In genomic region chr11:4032097-4032496, GRCh38 we compare ENCODE assay signal across 14 cellular contexts.
A peak's percentile ranks its signal among the peaks of the same experiment; 100 is the strongest.
DNase-seq lines count a peak whose midpoint lies in the region; ATAC-seq and TF ChIP-seq lines count a peak whose summit lies in the region.
"Had no signal": no experiment of that assay in that cellular context is flagged by ENCODE, and none has a peak within 500 bp of the region (broad histone marks: within the 10 kb centered on the region; RNA-seq: fewer than 3 reads in every experiment).

No MANE protein-coding gene starts in this region.

- H3K36me3 Mint-ChIP-seq in CD8-positive, alpha-beta T cell = peaks cover 51% of the 10 kb centered on the region

- intact Hi-C loops in CD8-positive, alpha-beta T cell (cut with DNase I, micrococcal nuclease) = no loop called here
- intact Hi-C loops in lower lobe of right lung (cut with DNase I) = no loop called here

- H3K9me3 ChIP-seq in CD8-positive, alpha-beta T cell (ENCODE audit: low read length) = no peaks in the 10 kb centered on the region
- H3K9me3 ChIP-seq in lower lobe of right lung (peaks cover 6% of the 10 kb centered on the region), upper lobe of left lung (no peaks in the 10 kb centered on the region)

- H3K4me3 Mint-ChIP-seq in CD8-positive, alpha-beta T cell = no peak overlapping the region
- H3K4me3 Mint-ChIP-seq: CD14-positive monocyte; CD8-positive, alpha-beta memory T cell; HFFc6 had no signal

- H3K4me1 ChIP-seq in CD8-positive, alpha-beta T cell (ENCODE audit: insufficient read depth, low read length) = peaks cover 4% of the 10 kb centered on the region
- no peaks in the 10 kb centered on the region for H3K4me1 ChIP-seq in lower lobe of right lung
- peaks cover 0 to 6% (median 4%) of the 10 kb centered on the region in 4 donors for H3K4me1 ChIP-seq in upper lobe of left lung
- H3K4me1 ChIP-seq: Caco-2 had no signal

- H3K4me1 Mint-ChIP-seq in CD8-positive, alpha-beta T cell (ENCODE audit: low read depth) = peaks cover 35% of the 10 kb centered on the region

- WGBS in upper lobe of left lung, 2 donors = 42 to 47% methylated on average over 2 of the region's 2 CpGs

- no peaks in the 10 kb centered on the region for H3K36me3 ChIP-seq in CD8-positive, alpha-beta T cell (ENCODE audit: insufficient read depth, low read length)
- H3K36me3 ChIP-seq in lower lobe of right lung (no peaks in the 10 kb centered on the region), upper lobe of left lung (no peaks in the 10 kb centered on the region)

- TF ChIP-seq EP300 in upper lobe of left lung (IDR thresholded peaks at IDR 0.05) = no peak

- ATAC-seq in CD8-positive, alpha-beta T cell = no peak
- ATAC-seq in lower lobe of right lung (peak; percentile 54 to 56), upper lobe of left lung (ENCODE audit: low FRiP score in 2 of 2) (no peak)
- no peak for ATAC-seq in stimulated activated naive CD8-positive, alpha-beta T cell treated with anti-CD3 and anti-CD28 coated beads, Interleukin-15, Interleukin-2, amounts not matched to agents 100 U/mL and 50 U/mL, for 24 hours

- CTCF ChIA-PET in CD8-positive, alpha-beta T cell (lab: Charles Lee) = no interaction called here

- POLR2A ChIA-PET in CD8-positive, alpha-beta T cell (lab: Charles Lee) = no interaction called here

- no peaks in the 10 kb centered on the region for H3K27me3 ChIP-seq in CD8-positive, alpha-beta T cell (ENCODE audit: insufficient read depth, low read length)
- H3K27me3 ChIP-seq in lower lobe of right lung (ENCODE audit: low read depth) (no peaks in the 10 kb centered on the region), upper lobe of left lung (no peaks in the 10 kb centered on the region)

- H3K9me3 Mint-ChIP-seq in CD8-positive, alpha-beta T cell = peaks cover 6% of the 10 kb centered on the region

- H3K27me3 Mint-ChIP-seq in CD8-positive, alpha-beta T cell (ENCODE audit: low read depth) = no peaks in the 10 kb centered on the region
- H3K27me3 Mint-ChIP-seq: CD8-positive, alpha-beta memory T cell had no signal

- no peak overlapping the region for H3K4me3 ChIP-seq in CD8-positive, alpha-beta T cell (ENCODE audit: low read depth, low read length)
- H3K4me3 ChIP-seq in lower lobe of right lung = no peak overlapping the region
- no peak overlapping the region for H3K4me3 ChIP-seq in upper lobe of left lung

- peak overlapping the region; percentile 55 for H3K27ac Mint-ChIP-seq in CD8-positive, alpha-beta T cell
- H3K27ac Mint-ChIP-seq: CD14-positive monocyte, HFFc6 had no signal

- TF ChIP-seq POLR2A in upper lobe of left lung (IDR thresholded peaks at IDR 0.05) = no peak

- TF ChIP-seq CTCF in CD8-positive, alpha-beta T cell (IDR thresholded peaks at IDR 0.05) = no peak
- TF ChIP-seq CTCF in lower lobe of right lung (IDR thresholded peaks at IDR 0.05) (no peak), upper lobe of left lung (IDR thresholded peaks at IDR 0.05) (no peak)

- DNase-seq in DMS53 (lab: John Stamatoyannopoulos, UW) = peak; percentile 24
- DNase-seq in DMS53 treated with DMSO at 0.1 percent for 48 hours (lab: John Stamatoyannopoulos, UW; ENCODE audit: unreplicated experiment) = no peak
- DNase-seq in CD8-positive, alpha-beta T cell = no peak
- DNase-seq in NCI-H345 (lab: John Stamatoyannopoulos, UW) = peak; percentile 14
- DNase-seq in lower lobe of right lung = peak; percentile 55
- DNase-seq in stimulated activated naive CD8-positive, alpha-beta T cell treated with anti-CD3 and anti-CD28 coated beads, Interleukin-15, Interleukin-2, amounts not matched to agents 100 U/mL and 50 U/mL, for 24 hours = no peak
- no peak for DNase-seq in HuH-7.5 (ENCODE audit: low spot score)
- no peak for DNase-seq in upper lobe of left lung
- DNase-seq: Caco-2; CD8-positive, alpha-beta memory T cell; HCEC 1CT; HFFc6 had no signal

- H3K27ac ChIP-seq in CD8-positive, alpha-beta T cell (ENCODE audit: low read depth, low read length) = no peak overlapping the region
- H3K27ac ChIP-seq in lower lobe of right lung (no peak overlapping the region), upper lobe of left lung (no peak overlapping the region)
- H3K27ac ChIP-seq: 22Rv1 had no signal

Comparison
In these comparisons a context has a peak if more than half of its experiments do, and no peak if none do; other contexts are left out.
1. DNase-seq: peak in DMS53 (single experiment), NCI-H345 (single experiment) and lower lobe of right lung (single experiment); none in DMS53 treated with DMSO at 0.1 percent for 48 hours (single experiment), CD8-positive, alpha-beta T cell (0 of 7), stimulated activated naive CD8-positive, alpha-beta T cell treated with anti-CD3 and anti-CD28 coated beads, Interleukin-15, Interleukin-2, amounts not matched to agents 100 U/mL and 50 U/mL, for 24 hours (single experiment), HuH-7.5 (single experiment) and upper lobe of left lung (0 of 2).
2. ATAC-seq: peak in lower lobe of right lung (2 of 2); none in CD8-positive, alpha-beta T cell (single experiment), stimulated activated naive CD8-positive, alpha-beta T cell treated with anti-CD3 and anti-CD28 coated beads, Interleukin-15, Interleukin-2, amounts not matched to agents 100 U/mL and 50 U/mL, for 24 hours (single experiment) and upper lobe of left lung (0 of 2).